Comparison of ENCODE assay signal across 10 cellular contexts in the genomic region with DNA sequence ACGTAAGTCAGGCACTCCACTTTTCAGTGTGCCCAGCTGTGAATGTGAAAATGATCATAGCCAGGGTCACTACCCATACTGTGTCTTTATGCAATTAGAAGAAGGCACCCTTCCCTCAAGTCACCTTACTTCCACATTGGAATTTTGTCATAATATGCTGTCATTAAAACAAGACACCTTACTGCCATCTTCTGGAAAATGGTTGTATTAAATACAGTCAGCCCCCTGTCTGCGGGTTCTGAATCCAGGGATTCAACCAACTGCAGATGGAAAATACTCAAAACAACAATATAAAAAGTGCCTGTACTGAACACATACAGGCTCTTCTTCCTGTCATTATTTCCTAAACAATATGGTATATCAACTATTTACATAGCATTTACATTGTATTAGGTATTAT.
A peak's percentile ranks its signal among the peaks of the same experiment; 100 is the strongest.
DNase-seq lines count a peak whose midpoint lies in the region; ATAC-seq and TF ChIP-seq lines count a peak whose summit lies in the region.
"Had no signal": no experiment of that assay in that cellular context is flagged by ENCODE, and none has a peak within 500 bp of the region (broad histone marks: within the 10 kb centered on the region; RNA-seq: fewer than 3 reads in every experiment).

No MANE protein-coding gene starts in this region.

- peaks cover 4% of the 10 kb centered on the region for H3K9me3 Mint-ChIP-seq in mesothelial cell of epicardium
- H3K9me3 Mint-ChIP-seq: natural killer cell treated with Interleukin-12 subunit alpha and Interleukin-12 subunit beta and Interleukin-15 and Interleukin-18, amount 100 ng/mL, for 72 hours had no signal

- no peak for ATAC-seq in HG02884 (IDR thresholded peaks at IDR 0.05; ENCODE audit: unreplicated experiment)
- ATAC-seq in HG03342 (IDR thresholded peaks at IDR 0.05; ENCODE audit: unreplicated experiment): no peak
- ATAC-seq in GM19463 (IDR thresholded peaks at IDR 0.05; ENCODE audit: unreplicated experiment): no peak
- ATAC-seq: natural killer cell treated with Interleukin-12 subunit alpha and Interleukin-12 subunit beta and Interleukin-15 and Interleukin-18, amount 100 ng/mL, for 72 hours had no signal

- DNase-seq in DMS79 treated with DMSO at 0.1 percent for 48 hours (lab: John Stamatoyannopoulos, UW) (peak; percentile 29), NCI-H2029 (lab: John Stamatoyannopoulos, UW) (peak; percentile 57), cardiac fibroblast (ENCODE audit: low read depth in 2 of 2) (peak; percentile 50 to 68), medulla oblongata (ENCODE audit: extremely low spot score) (peak; percentile 38), mesothelial cell of epicardium (ENCODE audit: low spot score in 2 of 2, unreplicated experiment in 2 of 2) (no peak)
- DNase-seq: activated CD4-positive, CD25-positive, alpha-beta regulatory T cell had no signal

- no peaks in the 10 kb centered on the region for H3K36me3 Mint-ChIP-seq in mesothelial cell of epicardium
- H3K36me3 Mint-ChIP-seq: natural killer cell treated with Interleukin-12 subunit alpha and Interleukin-12 subunit beta and Interleukin-15 and Interleukin-18, amount 100 ng/mL, for 72 hours had no signal

- peaks cover 95% of the 10 kb centered on the region for H3K27me3 Mint-ChIP-seq in mesothelial cell of epicardium (ENCODE audit: low read depth)

- no peak overlapping the region for H3K27ac Mint-ChIP-seq in mesothelial cell of epicardium
- H3K27ac Mint-ChIP-seq: natural killer cell treated with Interleukin-12 subunit alpha and Interleukin-12 subunit beta and Interleukin-15 and Interleukin-18, amount 100 ng/mL, for 72 hours had no signal

- TF ChIP-seq CTCF in cardiac fibroblast (IDR thresholded peaks at IDR 0.05; ENCODE audit: low read depth, low read length): peak; percentile 41
- TF ChIP-seq CTCF in mesothelial cell of epicardium (IDR thresholded peaks at IDR 0.05; ENCODE audit: unreplicated experiment): no peak

- H3K4me1 Mint-ChIP-seq in mesothelial cell of epicardium: peaks cover 11% of the 10 kb centered on the region

- H3K4me3 ChIP-seq in cardiac fibroblast (replicated peaks in 1 of 2; ENCODE audit: low read depth in 2 of 2, low read length in 2 of 2): no peak overlapping the region

- no peak overlapping the region for H3K4me3 Mint-ChIP-seq in mesothelial cell of epicardium
- H3K4me3 Mint-ChIP-seq: natural killer cell treated with Interleukin-12 subunit alpha and Interleukin-12 subunit beta and Interleukin-15 and Interleukin-18, amount 100 ng/mL, for 72 hours had no signal

Comparison
In these comparisons a context has a peak if more than half of its experiments do, and no peak if none do; other contexts are left out.
1. DNase-seq: peak in DMS79 treated with DMSO at 0.1 percent for 48 hours (single experiment), NCI-H2029 (single experiment), cardiac fibroblast (2 of 2) and medulla oblongata (single experiment); none in mesothelial cell of epicardium (0 of 2).